21 cellular contexts compared by ENCODE assay signal in the genomic region with DNA sequence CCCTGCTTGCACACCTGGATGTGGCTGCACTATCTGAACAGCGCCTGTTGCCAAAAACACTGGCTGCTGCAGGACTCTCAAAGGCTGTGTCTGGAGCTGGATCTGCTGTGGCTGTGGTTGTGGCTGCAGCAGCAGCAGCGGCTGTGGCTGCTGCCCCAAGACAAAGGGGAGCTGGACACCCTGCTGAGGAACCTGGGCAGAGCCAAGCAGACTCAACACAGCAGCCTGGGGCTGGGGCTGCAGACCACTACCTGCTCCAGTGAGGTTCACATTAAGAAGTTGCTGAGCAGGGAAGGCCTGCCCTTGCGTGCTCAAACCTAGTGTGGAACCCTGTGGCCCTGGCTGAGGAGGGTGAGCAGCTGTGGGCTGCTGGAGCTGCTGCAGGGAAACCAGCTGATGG. TPM values are rescaled to one million over a fixed set of nuclear protein-coding genes. Genes with fewer than 3 reads are reported as not detected.
"Had no signal": no experiment of that assay in that cellular context is flagged by ENCODE, and none has a peak within 500 bp of the region (broad histone marks: within the 10 kb centered on the region; RNA-seq: fewer than 3 reads in every experiment).

No MANE protein-coding gene starts in this region.

RNA-seq across cellular contexts. Expression of a gene that starts 3.0 kb away (rescaled TPM):
- total RNA-seq: cerebellum; colonic mucosa; dermis blood vessel endothelial cell; esophagus mucosa; fibroblast of lung; frontal cortex; glomerular endothelial cell; kidney; left colon; liver; lung microvascular endothelial cell; mesenteric fat pad; mononuclear cell; naive thymus-derived CD4-positive, alpha-beta T cell; right cardiac atrium; urinary bladder had no signal
- polyA plus RNA-seq: fibroblast of lung; heart left ventricle; immature natural killer cell; liver; naive thymus-derived CD4-positive, alpha-beta T cell; neural cell; right cardiac atrium; small intestine; thymus had no signal

RNA-seq across cellular contexts. Expression of a gene that starts 49.5 kb away (rescaled TPM):
- total RNA-seq: cerebellum; colonic mucosa; dermis blood vessel endothelial cell; esophagus mucosa; fibroblast of lung; frontal cortex; glomerular endothelial cell; heart left ventricle; kidney; left colon; liver; lung microvascular endothelial cell; mesenteric fat pad; mononuclear cell; naive thymus-derived CD4-positive, alpha-beta T cell; right cardiac atrium had no signal
- polyA plus RNA-seq: fibroblast of lung; heart left ventricle; immature natural killer cell; liver; naive thymus-derived CD4-positive, alpha-beta T cell; neural cell; right cardiac atrium; small intestine had no signal
